1 cellular context compared by ENCODE assay signal in genomic region chr6:43052842-43053544, GRCh38.
A peak's percentile ranks its signal among the peaks of the same experiment; 100 is the strongest.
TF ChIP-seq lines count a peak whose summit lies in the region.

No MANE protein-coding gene starts in this region.

TF ChIP-seq in HepG2, 621 proteins besides CTCF, POLR2A, EP300 and RAD21 (continues in another document):
- TF ChIP-seq ZNF644 (CRISPR knock-in tag; IDR thresholded peaks at IDR 0.05; ENCODE audit: low read depth) (no peak), ZNF224 (CRISPR knock-in tag; IDR thresholded peaks at IDR 0.05) (0 out of 2 replicates have a peak, but pooled peaks have one; percentile 15), CEBPG (CRISPR knock-in tag; IDR thresholded peaks at IDR 0.05) (no peak), ZNF556 (CRISPR knock-in tag; IDR thresholded peaks at IDR 0.05; ENCODE audit: borderline replicate concordance) (no peak), JUNB (CRISPR knock-in tag; IDR thresholded peaks at IDR 0.05; ENCODE audit: borderline replicate concordance) (no peak), SNRNP70 (IDR thresholded peaks at IDR 0.05; ENCODE audit: low read depth, low read length) (no peak), PRPF4 (IDR thresholded peaks at IDR 0.05; ENCODE audit: low read depth, low read length, poor library complexity, severe bottlenecking) (peak; percentile 46), GFI1 (CRISPR knock-in tag; IDR thresholded peaks at IDR 0.05; ENCODE audit: borderline replicate concordance) (no peak), FOSL1 (CRISPR knock-in tag; IDR thresholded peaks at IDR 0.05; ENCODE audit: borderline replicate concordance) (no peak), RFX1 (IDR thresholded peaks at IDR 0.05) (no peak), ZNF337 (CRISPR knock-in tag; IDR thresholded peaks at IDR 0.05; ENCODE audit: borderline replicate concordance, low read depth) (no peak), ZNF543 (CRISPR knock-in tag; IDR thresholded peaks at IDR 0.05) (no peak), ZNF281 (CRISPR knock-in tag; IDR thresholded peaks at IDR 0.05; ENCODE audit: borderline replicate concordance) (peak; percentile 66; the same call in 1 of the 2 replicates), ONECUT2 (CRISPR knock-in tag; IDR thresholded peaks at IDR 0.05) (0 out of 2 replicates have a peak, but pooled peaks have one; percentile 16), MED8 (CRISPR knock-in tag; IDR thresholded peaks at IDR 0.05; ENCODE audit: insufficient replicate concordance) (no peak), ZNF513 (CRISPR knock-in tag; conservative IDR thresholded peaks at IDR 0.05) (no peak), ZNF772 (CRISPR knock-in tag; IDR thresholded peaks at IDR 0.05) (no peak), ZNF784 (CRISPR knock-in tag; IDR thresholded peaks at IDR 0.05; ENCODE audit: borderline replicate concordance) (no peak), TSC22D2 (CRISPR knock-in tag; IDR thresholded peaks at IDR 0.05; ENCODE audit: borderline replicate concordance) (no peak), KLF12 (CRISPR knock-in tag; IDR thresholded peaks at IDR 0.05; ENCODE audit: borderline replicate concordance) (no peak), STAT5B (CRISPR knock-in tag; IDR thresholded peaks at IDR 0.05) (no peak), TOPORS (CRISPR knock-in tag; IDR thresholded peaks at IDR 0.05) (no peak), TBP (CRISPR knock-in tag; IDR thresholded peaks at IDR 0.05) (no peak), ZNF232 (CRISPR knock-in tag; IDR thresholded peaks at IDR 0.05; ENCODE audit: borderline replicate concordance) (0 out of 2 replicates have a peak, but pooled peaks have one; percentile 20), LRRFIP1 (CRISPR knock-in tag; conservative IDR thresholded peaks at IDR 0.05) (no peak; the same call in 1 of the 2 replicates), MEIS2 (CRISPR knock-in tag; IDR thresholded peaks at IDR 0.05) (no peak), EZH2 (conservative IDR thresholded peaks at IDR 0.05; ENCODE audit: low read depth, low read length) (no peak), ZFY (CRISPR knock-in tag; IDR thresholded peaks at IDR 0.05) (no peak), ZNF879 (CRISPR knock-in tag; IDR thresholded peaks at IDR 0.05) (no peak), ZNF441 (CRISPR knock-in tag; IDR thresholded peaks at IDR 0.05; ENCODE audit: borderline replicate concordance) (no peak), ZNF777 (CRISPR knock-in tag; IDR thresholded peaks at IDR 0.05) (no peak), PRDM4 (CRISPR knock-in tag; IDR thresholded peaks at IDR 0.05; ENCODE audit: borderline replicate concordance) (no peak), ZFP41 (CRISPR knock-in tag; IDR thresholded peaks at IDR 0.05; ENCODE audit: borderline replicate concordance) (0 out of 2 replicates have a peak, but pooled peaks have one; percentile 41), ZNF451 (CRISPR knock-in tag; IDR thresholded peaks at IDR 0.05) (no peak), TBX2 (CRISPR knock-in tag; IDR thresholded peaks at IDR 0.05; ENCODE audit: borderline replicate concordance) (no peak), ZC3H4 (CRISPR knock-in tag; IDR thresholded peaks at IDR 0.05; ENCODE audit: borderline replicate concordance) (peak; percentile 46; the same call in 1 of the 2 replicates), ZNF550 (CRISPR knock-in tag; IDR thresholded peaks at IDR 0.05; ENCODE audit: borderline replicate concordance) (peak; percentile 34; the same call in 1 of the 2 replicates), CEBPZ (IDR thresholded peaks at IDR 0.05; ENCODE audit: low read length) (no peak), TRIM24 (CRISPR knock-in tag; IDR thresholded peaks at IDR 0.05) (no peak)
- TF ChIP-seq, protein P1, sequence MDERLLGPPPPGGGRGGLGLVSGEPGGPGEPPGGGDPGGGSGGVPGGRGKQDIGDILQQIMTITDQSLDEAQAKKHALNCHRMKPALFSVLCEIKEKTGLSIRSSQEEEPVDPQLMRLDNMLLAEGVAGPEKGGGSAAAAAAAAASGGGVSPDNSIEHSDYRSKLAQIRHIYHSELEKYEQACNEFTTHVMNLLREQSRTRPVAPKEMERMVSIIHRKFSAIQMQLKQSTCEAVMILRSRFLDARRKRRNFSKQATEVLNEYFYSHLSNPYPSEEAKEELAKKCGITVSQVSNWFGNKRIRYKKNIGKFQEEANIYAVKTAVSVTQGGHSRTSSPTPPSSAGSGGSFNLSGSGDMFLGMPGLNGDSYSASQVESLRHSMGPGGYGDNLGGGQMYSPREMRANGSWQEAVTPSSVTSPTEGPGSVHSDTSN (CRISPR knock-in tag; IDR thresholded peaks at IDR 0.05): no peak
- TF ChIP-seq, protein P2, sequence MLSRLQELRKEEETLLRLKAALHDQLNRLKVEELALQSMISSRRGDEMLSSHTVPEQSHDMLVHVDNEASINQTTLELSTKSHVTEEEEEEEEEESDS (CRISPR knock-in tag; IDR thresholded peaks at IDR 0.05; ENCODE audit: borderline replicate concordance): no peak
- TF ChIP-seq, protein P3, sequence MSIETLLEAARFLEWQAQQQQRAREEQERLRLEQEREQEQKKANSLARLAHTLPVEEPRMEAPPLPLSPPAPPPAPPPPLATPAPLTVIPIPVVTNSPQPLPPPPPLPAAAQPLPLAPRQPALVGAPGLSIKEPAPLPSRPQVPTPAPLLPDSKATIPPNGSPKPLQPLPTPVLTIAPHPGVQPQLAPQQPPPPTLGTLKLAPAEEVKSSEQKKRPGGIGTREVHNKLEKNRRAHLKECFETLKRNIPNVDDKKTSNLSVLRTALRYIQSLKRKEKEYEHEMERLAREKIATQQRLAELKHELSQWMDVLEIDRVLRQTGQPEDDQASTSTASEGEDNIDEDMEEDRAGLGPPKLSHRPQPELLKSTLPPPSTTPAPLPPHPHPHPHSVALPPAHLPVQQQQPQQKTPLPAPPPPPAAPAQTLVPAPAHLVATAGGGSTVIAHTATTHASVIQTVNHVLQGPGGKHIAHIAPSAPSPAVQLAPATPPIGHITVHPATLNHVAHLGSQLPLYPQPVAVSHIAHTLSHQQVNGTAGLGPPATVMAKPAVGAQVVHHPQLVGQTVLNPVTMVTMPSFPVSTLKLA (IDR thresholded peaks at IDR 0.05): no peak
- TF ChIP-seq, protein P4, sequence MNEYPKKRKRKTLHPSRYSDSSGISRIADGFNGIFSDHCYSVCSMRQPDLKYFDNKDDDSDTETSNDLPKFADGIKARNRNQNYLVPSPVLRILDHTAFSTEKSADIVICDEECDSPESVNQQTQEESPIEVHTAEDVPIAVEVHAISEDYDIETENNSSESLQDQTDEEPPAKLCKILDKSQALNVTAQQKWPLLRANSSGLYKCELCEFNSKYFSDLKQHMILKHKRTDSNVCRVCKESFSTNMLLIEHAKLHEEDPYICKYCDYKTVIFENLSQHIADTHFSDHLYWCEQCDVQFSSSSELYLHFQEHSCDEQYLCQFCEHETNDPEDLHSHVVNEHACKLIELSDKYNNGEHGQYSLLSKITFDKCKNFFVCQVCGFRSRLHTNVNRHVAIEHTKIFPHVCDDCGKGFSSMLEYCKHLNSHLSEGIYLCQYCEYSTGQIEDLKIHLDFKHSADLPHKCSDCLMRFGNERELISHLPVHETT (CRISPR knock-in tag; conservative IDR thresholded peaks at IDR 0.05): no peak
- TF ChIP-seq, protein P5, sequence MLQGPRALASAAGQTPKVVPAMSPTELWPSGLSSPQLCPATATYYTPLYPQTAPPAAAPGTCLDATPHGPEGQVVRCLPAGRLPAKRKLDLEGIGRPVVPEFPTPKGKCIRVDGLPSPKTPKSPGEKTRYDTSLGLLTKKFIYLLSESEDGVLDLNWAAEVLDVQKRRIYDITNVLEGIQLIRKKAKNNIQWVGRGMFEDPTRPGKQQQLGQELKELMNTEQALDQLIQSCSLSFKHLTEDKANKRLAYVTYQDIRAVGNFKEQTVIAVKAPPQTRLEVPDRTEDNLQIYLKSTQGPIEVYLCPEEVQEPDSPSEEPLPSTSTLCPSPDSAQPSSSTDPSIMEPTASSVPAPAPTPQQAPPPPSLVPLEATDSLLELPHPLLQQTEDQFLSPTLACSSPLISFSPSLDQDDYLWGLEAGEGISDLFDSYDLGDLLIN (CRISPR knock-in tag; IDR thresholded peaks at IDR 0.05; ENCODE audit: borderline replicate concordance): peak; percentile 15; the same call in 1 of the 2 replicates
